In the genomic region with DNA sequence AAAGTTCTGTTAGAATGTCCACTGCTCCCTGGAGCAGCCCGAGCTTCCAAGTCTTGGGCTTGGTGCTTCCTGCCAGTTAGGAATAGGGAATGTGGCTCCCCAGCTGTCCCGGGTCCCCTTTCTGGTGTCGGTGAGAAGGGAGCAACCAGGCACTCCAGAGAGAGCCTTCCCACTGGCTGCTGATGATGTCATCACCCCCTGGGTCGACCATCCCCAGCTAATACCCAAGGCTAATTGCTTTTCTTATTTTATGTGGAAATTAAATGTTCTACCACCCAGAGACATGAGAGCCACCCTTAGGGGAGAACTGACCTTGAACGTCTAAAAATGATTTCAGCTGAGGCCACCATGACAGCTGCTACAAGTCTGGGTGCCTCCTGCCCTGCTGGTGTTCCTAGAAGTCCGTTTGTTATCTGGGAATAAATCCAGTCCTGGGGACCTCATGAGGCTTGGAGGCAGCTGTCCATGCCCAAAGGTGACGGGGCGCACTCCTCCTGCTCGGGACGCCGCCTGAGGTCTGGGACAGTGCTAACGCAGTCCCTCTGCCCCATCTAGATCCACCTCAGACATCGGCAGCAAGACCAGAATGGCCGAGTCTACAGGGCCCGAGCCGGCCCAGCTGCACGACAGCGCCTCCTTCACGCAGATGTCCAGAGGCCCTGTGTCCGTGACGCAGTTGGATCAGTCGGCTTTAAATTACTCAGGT, we compare ENCODE assay signal across 30 cellular contexts. TPM values are rescaled to one million over a fixed set of nuclear protein-coding genes. Genes with fewer than 3 reads are reported as not detected.
DNase-seq lines count a peak whose midpoint lies in the region; ATAC-seq and TF ChIP-seq lines count a peak whose summit lies in the region.
"Had no signal": no experiment of that assay in that cellular context is flagged by ENCODE, and none has a peak within 500 bp of the region (broad histone marks: within the 10 kb centered on the region; RNA-seq: fewer than 3 reads in every experiment).

No MANE protein-coding gene starts in this region.

- WGBS in mesendoderm (ENCODE audit: extremely low coverage, insufficient coverage, low lambda C conversion rate): no CpG with 5 or more reads among the region's 22 CpGs

- POLR2A ChIA-PET in A673 (lab: Charles Lee; ENCODE audit: low non-redundant PET): no interaction called here

- no peaks in the 10 kb centered on the region for H3K79me1 ChIP-seq in mesendoderm (ENCODE audit: low read length)

- DNase-seq in A673 (ENCODE audit: low spot score): peak; percentile 74
- DNase-seq in H7: peak; percentile 70
- DNase-seq in NCI-H2081 treated with DMSO at 0.1 percent for 48 hours (lab: John Stamatoyannopoulos, UW): peak; percentile 24
- DNase-seq in mesendoderm: peak; percentile 13
- DNase-seq in NCI-H1694 treated with DMSO at 0.1 percent for 48 hours (lab: John Stamatoyannopoulos, UW): no peak
- DNase-seq in hippocampal formation (lab: John Stamatoyannopoulos, UW): no peak
- DNase-seq: activated CD4-positive, alpha-beta memory T cell treated with anti-CD3 and anti-CD28 coated beads for 36 hours; activated CD4-positive, CD25-positive, alpha-beta regulatory T cell treated with anti-CD3 and anti-CD28 coated beads, Interleukin-2, amount 50 U/mL, for 72 hours; activated CD8-positive, alpha-beta memory T cell treated with anti-CD3 and anti-CD28 coated beads, Interleukin-2, amount 50 U/mL, for 4 hours; activated naive CD4-positive, alpha-beta T cell treated with Interleukin-2 at 50 U/mL for 16 hours; CD8-positive, alpha-beta memory T cell; central memory CD4-positive, alpha-beta T cell; dermis blood vessel endothelial cell; GDM1; glutamatergic neuron; HFFc6; left ventricle myocardium inferior; NCI-H1436; NCI-H524 treated with DMSO at 0.1 percent for 48 hours; Right ventricle myocardium superior; stimulated activated CD4-positive, alpha-beta T cell treated with anti-CD3 and anti-CD28 coated beads, Interleukin-4, amount 100 ng/mL, for 4 hours; T-helper 2 cell had no signal

- TF ChIP-seq CTCF in A673 (conservative IDR thresholded peaks at IDR 0.05; ENCODE audit: low read depth, low read length): no peak

- BruUV-seq in A673 (replicated peaks; lab: Mats Ljungman, UMichigan): no TSS peak

- H3K4me3 ChIP-seq in A673 (ENCODE audit: low read depth, low read length, poor library complexity, severe bottlenecking) (no peak overlapping the region), H7 (ENCODE audit: insufficient read depth, low read depth, low read length) (no peak overlapping the region), mesendoderm (ENCODE audit: low read length) (no peak overlapping the region)
- H3K4me3 ChIP-seq: left ventricle myocardium inferior, prostate gland, tibial nerve had no signal

- intact Hi-C loops in A673 (cut with micrococcal nuclease; ENCODE audit: unreplicated experiment): no loop called here

- H3K27ac ChIP-seq in A673 (ENCODE audit: low read depth, low read length, poor library complexity, severe bottlenecking) (no peak overlapping the region), mesendoderm (ENCODE audit: low read depth, low read length) (no peak overlapping the region)
- H3K27ac ChIP-seq: left ventricle myocardium inferior, neutrophil, prostate gland, tibial nerve had no signal

- H2BK15ac ChIP-seq in mesendoderm (replicated peaks; ENCODE audit: low read depth): no peak overlapping the region

- no peak overlapping the region for H3K4me2 ChIP-seq in mesendoderm (ENCODE audit: low read length)

- H3K4me1 ChIP-seq in A673 (ENCODE audit: insufficient read depth, low read length, poor library complexity, severe bottlenecking) (peaks cover 10% of the 10 kb centered on the region), mesendoderm (ENCODE audit: control insufficient read depth, low read depth, low read length) (no peaks in the 10 kb centered on the region)
- H3K4me1 ChIP-seq: prostate gland, tibial nerve had no signal

- no peak overlapping the region for H3K9ac ChIP-seq in mesendoderm (ENCODE audit: low read length)

- no peaks in the 10 kb centered on the region for H3K79me2 ChIP-seq in mesendoderm (ENCODE audit: control insufficient read depth, insufficient read depth, low read length)

- CTCF ChIA-PET in A673 (lab: Charles Lee): interaction anchor here (1.0 kb wide), 1 partner anchor 84 kb away, joined by 3 read pairs; no protein-coding TSS in a partner anchor

- H2BK120ac ChIP-seq in mesendoderm (ENCODE audit: low read depth, low read length): no peak overlapping the region

- no peak overlapping the region for H3K4ac ChIP-seq in mesendoderm (ENCODE audit: low read depth, low read length)

- no peak overlapping the region for H3K18ac ChIP-seq in mesendoderm (ENCODE audit: low read length)

- H3K36me3 ChIP-seq in A673 (ENCODE audit: insufficient read depth, low read length, poor library complexity, severe bottlenecking) (no peaks in the 10 kb centered on the region), H7 (replicated peaks; ENCODE audit: control insufficient read depth, insufficient read depth, low read length) (no peaks in the 10 kb centered on the region), mesendoderm (ENCODE audit: control insufficient read depth, insufficient read depth, low read length) (no peaks in the 10 kb centered on the region)
- H3K36me3 ChIP-seq: left ventricle myocardium inferior, neutrophil, prostate gland had no signal

- ATAC-seq in HG03159 (IDR thresholded peaks at IDR 0.05; ENCODE audit: unreplicated experiment): no peak
- no peak for ATAC-seq in HG03196 (IDR thresholded peaks at IDR 0.05; ENCODE audit: unreplicated experiment)
- ATAC-seq: esophagus mucosa had no signal

- H3K27me3 ChIP-seq in A673 (replicated peaks; ENCODE audit: insufficient read depth, low read depth, low read length, poor library complexity) (no peaks in the 10 kb centered on the region), H7 (ENCODE audit: control insufficient read depth, insufficient read depth, low read length) (no peaks in the 10 kb centered on the region), mesendoderm (ENCODE audit: insufficient read depth, low read length, poor library complexity) (no peaks in the 10 kb centered on the region)
- H3K27me3 ChIP-seq: tibial nerve had no signal

- no peak overlapping the region for H4K5ac ChIP-seq in mesendoderm (ENCODE audit: low read length)

- H3K56ac ChIP-seq in mesendoderm (ENCODE audit: low read length): no peak overlapping the region

- no peak overlapping the region for H2AK5ac ChIP-seq in mesendoderm (ENCODE audit: low read length)

- H2BK5ac ChIP-seq in mesendoderm (ENCODE audit: low read length): no peak overlapping the region

- H3K23ac ChIP-seq in mesendoderm (ENCODE audit: low read length): no peak overlapping the region

- no peaks in the 10 kb centered on the region for H3K9me3 ChIP-seq in A673 (ENCODE audit: low read depth, low read length, poor library complexity, severe bottlenecking)
- H3K9me3 ChIP-seq: left ventricle myocardium inferior, neutrophil, prostate gland, tibial nerve had no signal

- H4K8ac ChIP-seq in mesendoderm (ENCODE audit: low read depth, low read length): no peak overlapping the region

RNA-seq across cellular contexts. Expression of a gene that starts 42.3 kb away (rescaled TPM):
- not detected in 2 replicates for total RNA-seq in A673 (2021)
- total RNA-seq in H7 (2014; rRNA removed; shearing (Covaris generic)): not detected in 2 replicates
- polyA plus RNA-seq in mesendoderm (2013, experiment 1 of 2): not detected
- 0.08 TPM for polyA plus RNA-seq in mesendoderm (2013, experiment 2 of 2)
- total RNA-seq: activated CD4-positive, alpha-beta memory T cell treated with anti-CD3 and anti-CD28 coated beads for 36 hours; CD8-positive, alpha-beta memory T cell; dermis blood vessel endothelial cell; fibroblast of villous mesenchyme; left ventricle myocardium inferior; prostate gland; Right ventricle myocardium superior; tibial nerve had no signal
- polyA plus RNA-seq: BJ; CD8-positive, alpha-beta memory T cell had no signal

Comparison
In these comparisons a context has a peak if more than half of its experiments do, and no peak if none do; other contexts are left out.
1. DNase-seq: peak in A673 (single experiment), H7 (single experiment), NCI-H2081 treated with DMSO at 0.1 percent for 48 hours (single experiment) and mesendoderm (single experiment); none in NCI-H1694 treated with DMSO at 0.1 percent for 48 hours (single experiment) and hippocampal formation (0 of 2).